In genomic region chr3:182178488-182179200, GRCh38 we compare ENCODE assay signal across 29 cellular contexts.
"Had no signal": no experiment of that assay in that cellular context is flagged by ENCODE, and none has a peak within 500 bp of the region (broad histone marks: within the 10 kb centered on the region; RNA-seq: fewer than 3 reads in every experiment).

No MANE protein-coding gene starts in this region.

- H3K4me3 Mint-ChIP-seq: activated CD4-positive, alpha-beta memory T cell treated with anti-CD3 and anti-CD28 coated beads, Interleukin-2, amount 10 ng/mL, durations not matched to agents 7 days and 5 days; activated CD4-positive, alpha-beta T cell treated with anti-CD3 and anti-CD28 coated beads, Interleukin-2, amount 10 ng/mL, durations not matched to agents 7 days and 5 days; activated naive CD4-positive, alpha-beta T cell treated with anti-CD3 and anti-CD28 coated beads, Interleukin-2, amount 10 ng/mL, durations not matched to agents 7 days and 5 days; activated naive CD8-positive, alpha-beta T cell treated with anti-CD3 and anti-CD28 coated beads, Interleukin-2, amount 10 ng/mL, durations not matched to agents 7 days and 5 days; activated T-cell treated with anti-CD3 and anti-CD28 coated beads, Interleukin-2, amount 50 U/mL, for 24 hours; activated T-cell treated with anti-CD3 and anti-CD28 coated beads, Interleukin-2, amount 50 U/mL, for 72 hours; brain; dendritic cell treated with granulocyte-macrophage colony-stimulating factor and Interleukin-4, amounts not matched to agents 40 ng/mL and 50 ng/mL, for 4 days; effector memory CD8-positive, alpha-beta T cell had no signal

- DNase-seq: activated CD4-positive, alpha-beta memory T cell treated with anti-CD3 and anti-CD28 coated beads, Interleukin-2, amount 10 ng/mL, durations not matched to agents 7 days and 5 days; activated CD4-positive, alpha-beta T cell treated with anti-CD3 and anti-CD28 coated beads for 1 hour; activated CD4-positive, alpha-beta T cell treated with anti-CD3 and anti-CD28 coated beads for 4 hours; activated CD4-positive, alpha-beta T cell treated with anti-CD3 and anti-CD28 coated beads, Interleukin-2, amount 10 ng/mL, durations not matched to agents 7 days and 5 days; activated CD4-positive, alpha-beta T cell treated with anti-CD3 and anti-CD28 coated beads, Interleukin-2, amount 50 U/mL, for 4 hours; activated CD8-positive, alpha-beta memory T cell treated with anti-CD3 and anti-CD28 coated beads, Interleukin-2, amount 50 U/mL, for 48 hours; activated gamma-delta T cell; activated naive CD4-positive, alpha-beta T cell; activated naive CD4-positive, alpha-beta T cell treated with anti-CD3 and anti-CD28 coated beads, Interleukin-2, amount 10 ng/mL, durations not matched to agents 7 days and 5 days; activated naive CD8-positive, alpha-beta T cell treated with anti-CD3 and anti-CD28 coated beads, Interleukin-2, amount 10 ng/mL, durations not matched to agents 7 days and 5 days; activated T-cell treated with anti-CD3 and anti-CD28 coated beads for 4 hours; activated T-cell treated with anti-CD3 and anti-CD28 coated beads, Interleukin-2, amount 50 U/mL, for 24 hours; activated T-cell treated with anti-CD3 and anti-CD28 coated beads, Interleukin-2, amount 50 U/mL, for 72 hours; central memory CD4-positive, alpha-beta T cell; cerebellar nuclear complex; effector CD4-positive, alpha-beta T cell; effector memory CD8-positive, alpha-beta T cell; esophagus squamous epithelium; foreskin melanocyte; glutamatergic neuron; heart left ventricle; T-helper 2 cell had no signal

- H3K27me3 ChIP-seq: ascending aorta, breast epithelium, cardiac muscle cell, esophagus squamous epithelium had no signal

- H3K9me3 ChIP-seq: ascending aorta, breast epithelium, esophagus squamous epithelium, heart left ventricle had no signal

- H3K4me3 ChIP-seq: ascending aorta, breast epithelium, cardiac muscle cell, coronary artery, esophagus squamous epithelium, heart left ventricle had no signal

- H3K4me1 Mint-ChIP-seq: activated CD4-positive, alpha-beta memory T cell treated with anti-CD3 and anti-CD28 coated beads, Interleukin-2, amount 10 ng/mL, durations not matched to agents 7 days and 5 days; activated CD4-positive, alpha-beta T cell treated with anti-CD3 and anti-CD28 coated beads, Interleukin-2, amount 10 ng/mL, durations not matched to agents 7 days and 5 days; activated naive CD4-positive, alpha-beta T cell treated with anti-CD3 and anti-CD28 coated beads, Interleukin-2, amount 10 ng/mL, durations not matched to agents 7 days and 5 days; activated naive CD8-positive, alpha-beta T cell treated with anti-CD3 and anti-CD28 coated beads, Interleukin-2, amount 10 ng/mL, durations not matched to agents 7 days and 5 days had no signal

- H3K27me3 Mint-ChIP-seq: activated CD4-positive, alpha-beta memory T cell treated with anti-CD3 and anti-CD28 coated beads, Interleukin-2, amount 10 ng/mL, durations not matched to agents 7 days and 5 days; activated CD4-positive, alpha-beta T cell treated with anti-CD3 and anti-CD28 coated beads, Interleukin-2, amount 10 ng/mL, durations not matched to agents 7 days and 5 days; activated naive CD4-positive, alpha-beta T cell treated with anti-CD3 and anti-CD28 coated beads, Interleukin-2, amount 10 ng/mL, durations not matched to agents 7 days and 5 days; activated naive CD8-positive, alpha-beta T cell treated with anti-CD3 and anti-CD28 coated beads, Interleukin-2, amount 10 ng/mL, durations not matched to agents 7 days and 5 days; activated T-cell treated with anti-CD3 and anti-CD28 coated beads, Interleukin-2, amount 50 U/mL, for 24 hours; dendritic cell treated with granulocyte-macrophage colony-stimulating factor and Interleukin-4, amounts not matched to agents 40 ng/mL and 50 ng/mL, for 4 days; effector memory CD8-positive, alpha-beta T cell had no signal

- H3K36me3 Mint-ChIP-seq: activated naive CD4-positive, alpha-beta T cell treated with anti-CD3 and anti-CD28 coated beads, Interleukin-2, amount 10 ng/mL, durations not matched to agents 7 days and 5 days; activated naive CD4-positive, alpha-beta T cell treated with anti-CD3 and anti-CD28 coated beads, Interleukin-2, amount 50 U/mL, for 72 hours; activated naive CD8-positive, alpha-beta T cell treated with anti-CD3 and anti-CD28 coated beads, Interleukin-2, amount 10 ng/mL, durations not matched to agents 7 days and 5 days; brain had no signal

- H3K36me3 ChIP-seq: ascending aorta, breast epithelium, cardiac muscle cell, esophagus squamous epithelium, heart left ventricle had no signal

- H3K27ac Mint-ChIP-seq: activated CD4-positive, alpha-beta memory T cell treated with anti-CD3 and anti-CD28 coated beads, Interleukin-2, amount 10 ng/mL, durations not matched to agents 7 days and 5 days; activated CD4-positive, alpha-beta T cell treated with anti-CD3 and anti-CD28 coated beads, Interleukin-2, amount 10 ng/mL, durations not matched to agents 7 days and 5 days; activated naive CD4-positive, alpha-beta T cell treated with anti-CD3 and anti-CD28 coated beads, Interleukin-2, amount 10 ng/mL, durations not matched to agents 7 days and 5 days; activated naive CD4-positive, alpha-beta T cell treated with anti-CD3 and anti-CD28 coated beads, Interleukin-2, amount 50 U/mL, for 72 hours; activated naive CD8-positive, alpha-beta T cell treated with anti-CD3 and anti-CD28 coated beads, Interleukin-2, amount 10 ng/mL, durations not matched to agents 7 days and 5 days; activated T-cell treated with anti-CD3 and anti-CD28 coated beads, Interleukin-2, amount 50 U/mL, for 24 hours; activated T-cell treated with anti-CD3 and anti-CD28 coated beads, Interleukin-2, amount 50 U/mL, for 72 hours; brain; dendritic cell treated with granulocyte-macrophage colony-stimulating factor and Interleukin-4, amounts not matched to agents 40 ng/mL and 50 ng/mL, for 4 days; effector memory CD8-positive, alpha-beta T cell had no signal

- H3K27ac ChIP-seq: ascending aorta, breast epithelium, cardiac muscle cell, coronary artery, esophagus squamous epithelium, heart left ventricle had no signal

- ATAC-seq: activated naive CD4-positive, alpha-beta T cell treated with anti-CD3 and anti-CD28 coated beads, Interleukin-2, amount 50 U/mL, for 72 hours; activated T-cell treated with anti-CD3 and anti-CD28 coated beads, Interleukin-2, amount 50 U/mL, for 72 hours; effector memory CD8-positive, alpha-beta T cell; heart left ventricle had no signal

- H3K9me3 Mint-ChIP-seq: activated CD4-positive, alpha-beta memory T cell treated with anti-CD3 and anti-CD28 coated beads, Interleukin-2, amount 10 ng/mL, durations not matched to agents 7 days and 5 days; activated naive CD4-positive, alpha-beta T cell treated with anti-CD3 and anti-CD28 coated beads, Interleukin-2, amount 10 ng/mL, durations not matched to agents 7 days and 5 days; activated T-cell treated with anti-CD3 and anti-CD28 coated beads, Interleukin-2, amount 50 U/mL, for 24 hours; brain had no signal

- H3K4me1 ChIP-seq: ascending aorta, breast epithelium, heart left ventricle had no signal
